Comparison of ENCODE assay signal across 1 cellular context in genomic region chr15:50676799-50677483, GRCh38.
TF ChIP-seq lines count a peak whose summit lies in the region.

No MANE protein-coding gene starts in this region.

TF ChIP-seq in WTC11, 78 proteins besides CTCF, POLR2A, EP300 and RAD21 (continued from another document):
- TF ChIP-seq ARID4B (CRISPR knock-in tag; IDR thresholded peaks at IDR 0.05; ENCODE audit: borderline replicate concordance), result no peak
- no peak for TF ChIP-seq ZBTB21 (CRISPR knock-in tag; IDR thresholded peaks at IDR 0.05; ENCODE audit: borderline replicate concordance)
- no peak for TF ChIP-seq USF1 (CRISPR knock-in tag; IDR thresholded peaks at IDR 0.05)
- TF ChIP-seq TP53 (CRISPR knock-in tag; IDR thresholded peaks at IDR 0.05), result no peak
- no peak for TF ChIP-seq MYBL2 (CRISPR knock-in tag; IDR thresholded peaks at IDR 0.05)
- no peak for TF ChIP-seq ZNF396 (CRISPR knock-in tag; IDR thresholded peaks at IDR 0.05; ENCODE audit: borderline replicate concordance)
TF ChIP-seq in WTC11: peak in this region for 0.
